ENCODE assay signal across 1 cellular context in the genomic region with DNA sequence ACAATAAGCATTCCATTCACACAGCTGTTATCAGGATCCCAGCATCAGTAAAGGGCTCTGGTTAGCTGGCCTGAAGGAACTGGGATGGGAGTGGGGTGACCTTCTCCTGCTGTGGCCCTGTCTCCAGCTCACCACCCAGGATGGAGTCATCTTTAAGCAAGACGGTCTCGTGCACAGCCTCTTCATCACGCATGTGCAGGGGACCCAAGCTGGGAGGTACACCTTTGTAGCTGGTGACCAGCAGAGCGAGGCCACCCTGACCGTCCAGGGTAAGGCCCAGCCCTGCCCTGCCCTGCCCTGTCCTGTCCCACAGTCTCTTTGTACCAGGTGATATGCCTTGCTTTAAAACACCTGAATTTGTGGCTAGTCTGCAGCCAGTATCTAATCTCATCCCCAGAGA.
TF ChIP-seq lines count a peak whose summit lies in the region.

No MANE protein-coding gene starts in this region.

TF ChIP-seq in HCT116, 20 proteins besides CTCF, POLR2A, EP300 and RAD21 (continued from another document):
- TF ChIP-seq EGR1 (IDR thresholded peaks at IDR 0.05; ENCODE audit: low read depth) (no peak), SIN3A (IDR thresholded peaks at IDR 0.05; ENCODE audit: low read depth) (no peak), EZH2 (IDR thresholded peaks at IDR 0.05) (no peak), TCF7L2 (IDR thresholded peaks at IDR 0.05; ENCODE audit: borderline replicate concordance, extremely low read depth, insufficient read depth, insufficient read length) (no peak)
- TF ChIP-seq, protein P1, sequence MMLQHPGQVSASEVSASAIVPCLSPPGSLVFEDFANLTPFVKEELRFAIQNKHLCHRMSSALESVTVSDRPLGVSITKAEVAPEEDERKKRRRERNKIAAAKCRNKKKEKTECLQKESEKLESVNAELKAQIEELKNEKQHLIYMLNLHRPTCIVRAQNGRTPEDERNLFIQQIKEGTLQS (IDR thresholded peaks at IDR 0.05) = no peak
